Comparison of ENCODE assay signal across 10 cellular contexts in genomic region chr10:130141460-130141859, GRCh38. TPM values are rescaled to one million over a fixed set of nuclear protein-coding genes. Genes with fewer than 3 reads are reported as not detected.
A peak's percentile ranks its signal among the peaks of the same experiment; 100 is the strongest.
DNase-seq lines count a peak whose midpoint lies in the region; ATAC-seq and TF ChIP-seq lines count a peak whose summit lies in the region.
"Had no signal": no experiment of that assay in that cellular context is flagged by ENCODE, and none has a peak within 500 bp of the region (broad histone marks: within the 10 kb centered on the region; RNA-seq: fewer than 3 reads in every experiment).

No MANE protein-coding gene starts in this region.

- TF ChIP-seq CTCF in progenitor cell of endocrine pancreas (IDR thresholded peaks at IDR 0.05; ENCODE audit: unreplicated experiment): no peak

- H3K4me3 Mint-ChIP-seq in stimulated activated naive CD8-positive, alpha-beta T cell treated with anti-CD3 and anti-CD28 coated beads, Interleukin-15, Interleukin-2, amounts not matched to agents 100 ng/mL and 50 ng/mL, for 24 hours: no peak overlapping the region
- peak overlapping the region in 1 of 2 donors; percentile 50 for H3K4me3 Mint-ChIP-seq in stimulated activated naive CD8-positive, alpha-beta T cell treated with anti-CD3 and anti-CD28 coated beads, Interleukin-15, amount 100 ng/mL, for 72 hours
- peak overlapping the region; percentile 37 for H3K4me3 Mint-ChIP-seq in activated naive CD8-positive, alpha-beta T cell treated with anti-CD3 and anti-CD28 coated beads, Interleukin-2, amount 10 ng/mL, durations not matched to agents 7 days and 5 days
- no peak overlapping the region for H3K4me3 Mint-ChIP-seq in progenitor cell of endocrine pancreas (ENCODE audit: low read depth)

- peak overlapping the region; percentile 74 for H3K27ac Mint-ChIP-seq in stimulated activated naive CD8-positive, alpha-beta T cell treated with anti-CD3 and anti-CD28 coated beads, Interleukin-15, Interleukin-2, amounts not matched to agents 100 ng/mL and 50 ng/mL, for 24 hours
- H3K27ac Mint-ChIP-seq in stimulated activated naive CD8-positive, alpha-beta T cell treated with anti-CD3 and anti-CD28 coated beads, Interleukin-15, amount 100 ng/mL, for 72 hours: no peak overlapping the region
- peak overlapping the region; percentile 67 for H3K27ac Mint-ChIP-seq in activated naive CD8-positive, alpha-beta T cell treated with anti-CD3 and anti-CD28 coated beads, Interleukin-2, amount 10 ng/mL, durations not matched to agents 7 days and 5 days
- H3K27ac Mint-ChIP-seq in progenitor cell of endocrine pancreas: no peak overlapping the region

- H3K4me1 Mint-ChIP-seq in stimulated activated naive CD8-positive, alpha-beta T cell treated with anti-CD3 and anti-CD28 coated beads, Interleukin-15, Interleukin-2, amounts not matched to agents 100 ng/mL and 50 ng/mL, for 24 hours (ENCODE audit: low read depth): peaks cover 65% of the 10 kb centered on the region
- peaks cover 67% of the 10 kb centered on the region for H3K4me1 Mint-ChIP-seq in stimulated activated naive CD8-positive, alpha-beta T cell treated with anti-CD3 and anti-CD28 coated beads, Interleukin-15, amount 100 ng/mL, for 72 hours
- H3K4me1 Mint-ChIP-seq in activated naive CD8-positive, alpha-beta T cell treated with anti-CD3 and anti-CD28 coated beads, Interleukin-2, amount 10 ng/mL, durations not matched to agents 7 days and 5 days: peaks cover 54% of the 10 kb centered on the region
- peaks cover 16% of the 10 kb centered on the region for H3K4me1 Mint-ChIP-seq in progenitor cell of endocrine pancreas (ENCODE audit: low read depth)

- POLR2A ChIA-PET in activated naive CD8-positive, alpha-beta T cell treated with anti-CD3 and anti-CD28 coated beads, Interleukin-2, amount 10 ng/mL, durations not matched to agents 7 days and 5 days (lab: Charles Lee): interaction anchor here (1.7 kb wide), 1 partner anchor 30 kb away, joined by 11 read pairs; the partner anchor contains the start of gene C10orf143

- no peaks in the 10 kb centered on the region for H3K9me3 Mint-ChIP-seq in stimulated activated naive CD8-positive, alpha-beta T cell treated with anti-CD3 and anti-CD28 coated beads, Interleukin-15, Interleukin-2, amounts not matched to agents 100 ng/mL and 50 ng/mL, for 24 hours
- no peaks in the 10 kb centered on the region for H3K9me3 Mint-ChIP-seq in stimulated activated naive CD8-positive, alpha-beta T cell treated with anti-CD3 and anti-CD28 coated beads, Interleukin-15, amount 100 ng/mL, for 72 hours
- no peaks in the 10 kb centered on the region for H3K9me3 Mint-ChIP-seq in activated naive CD8-positive, alpha-beta T cell treated with anti-CD3 and anti-CD28 coated beads, Interleukin-2, amount 10 ng/mL, durations not matched to agents 7 days and 5 days
- no peaks in the 10 kb centered on the region for H3K9me3 Mint-ChIP-seq in progenitor cell of endocrine pancreas (ENCODE audit: low read depth)
- H3K9me3 Mint-ChIP-seq: nephron had no signal

- peaks cover 57% of the 10 kb centered on the region for H3K36me3 Mint-ChIP-seq in stimulated activated naive CD8-positive, alpha-beta T cell treated with anti-CD3 and anti-CD28 coated beads, Interleukin-15, Interleukin-2, amounts not matched to agents 100 ng/mL and 50 ng/mL, for 24 hours (ENCODE audit: low read depth)
- peaks cover 28% of the 10 kb centered on the region for H3K36me3 Mint-ChIP-seq in activated naive CD8-positive, alpha-beta T cell treated with anti-CD3 and anti-CD28 coated beads, Interleukin-2, amount 10 ng/mL, durations not matched to agents 7 days and 5 days
- peaks cover 13% of the 10 kb centered on the region for H3K36me3 Mint-ChIP-seq in progenitor cell of endocrine pancreas (ENCODE audit: insufficient read depth)

- no peak for ATAC-seq in stimulated activated naive CD8-positive, alpha-beta T cell treated with anti-CD3 and anti-CD28 coated beads, Interleukin-15, amount 100 ng/mL, for 72 hours
- ATAC-seq in HG03103 (IDR thresholded peaks at IDR 0.05; ENCODE audit: low read depth, unreplicated experiment): peak; percentile 28
- ATAC-seq in activated naive CD8-positive, alpha-beta T cell treated with anti-CD3 and anti-CD28 coated beads, Interleukin-2, amount 10 ng/mL, durations not matched to agents 7 days and 5 days (ENCODE audit: low read depth): no peak
- no peak for ATAC-seq in GM19328 (IDR thresholded peaks at IDR 0.05; ENCODE audit: unreplicated experiment)

- no peak for DNase-seq in stimulated activated naive CD8-positive, alpha-beta T cell treated with anti-CD3 and anti-CD28 coated beads, Interleukin-15, amount 100 ng/mL, for 72 hours
- DNase-seq in activated naive CD8-positive, alpha-beta T cell treated with anti-CD3 and anti-CD28 coated beads, Interleukin-2, amount 10 ng/mL, durations not matched to agents 7 days and 5 days: no peak
- DNase-seq in mucosa of gallbladder (ENCODE audit: low spot score) (no peak), progenitor cell of endocrine pancreas (ENCODE audit: low spot score, unreplicated experiment) (no peak), AG08395 (ENCODE audit: low spot score) (no peak)
- DNase-seq: NCI-H510A treated with DMSO at 0.1 percent for 48 hours had no signal

- no peaks in the 10 kb centered on the region for H3K27me3 Mint-ChIP-seq in stimulated activated naive CD8-positive, alpha-beta T cell treated with anti-CD3 and anti-CD28 coated beads, Interleukin-15, Interleukin-2, amounts not matched to agents 100 ng/mL and 50 ng/mL, for 24 hours
- no peaks in the 10 kb centered on the region for H3K27me3 Mint-ChIP-seq in stimulated activated naive CD8-positive, alpha-beta T cell treated with anti-CD3 and anti-CD28 coated beads, Interleukin-15, amount 100 ng/mL, for 72 hours
- no peaks in the 10 kb centered on the region for H3K27me3 Mint-ChIP-seq in activated naive CD8-positive, alpha-beta T cell treated with anti-CD3 and anti-CD28 coated beads, Interleukin-2, amount 10 ng/mL, durations not matched to agents 7 days and 5 days
- no peaks in the 10 kb centered on the region for H3K27me3 Mint-ChIP-seq in progenitor cell of endocrine pancreas

RNA-seq across cellular contexts. Expression of gene GLRX3, which starts 5.3 kb away (rescaled TPM):
- total RNA-seq in activated naive CD8-positive, alpha-beta T cell treated with anti-CD3 and anti-CD28 coated beads, Interleukin-2, amount 10 ng/mL, durations not matched to agents 7 days and 5 days: 10 to 100 TPM; 55.5 to 60.2 TPM
- total RNA-seq in mucosa of gallbladder (50.1 TPM), progenitor cell of endocrine pancreas (80.8 TPM in 2 replicates)

RNA-seq across cellular contexts. Expression of gene C10orf143, which starts 30.8 kb away (rescaled TPM):
- total RNA-seq in activated naive CD8-positive, alpha-beta T cell treated with anti-CD3 and anti-CD28 coated beads, Interleukin-2, amount 10 ng/mL, durations not matched to agents 7 days and 5 days: 1 to 10 TPM; 6.0 to 6.6 TPM
- total RNA-seq in mucosa of gallbladder: 4.8 TPM
- 3.6 and 3.7 TPM in 2 replicates for total RNA-seq in progenitor cell of endocrine pancreas

Comparison
In these comparisons a context has a peak if more than half of its experiments do, and no peak if none do; other contexts are left out.
1. H3K27ac Mint-ChIP-seq: peak in stimulated activated naive CD8-positive, alpha-beta T cell treated with anti-CD3 and anti-CD28 coated beads, Interleukin-15, Interleukin-2, amounts not matched to agents 100 ng/mL and 50 ng/mL, for 24 hours (single experiment) and activated naive CD8-positive, alpha-beta T cell treated with anti-CD3 and anti-CD28 coated beads, Interleukin-2, amount 10 ng/mL, durations not matched to agents 7 days and 5 days (single experiment); none in stimulated activated naive CD8-positive, alpha-beta T cell treated with anti-CD3 and anti-CD28 coated beads, Interleukin-15, amount 100 ng/mL, for 72 hours (0 of 2) and progenitor cell of endocrine pancreas (single experiment).